26 cellular contexts compared by ENCODE assay signal in the genomic region with DNA sequence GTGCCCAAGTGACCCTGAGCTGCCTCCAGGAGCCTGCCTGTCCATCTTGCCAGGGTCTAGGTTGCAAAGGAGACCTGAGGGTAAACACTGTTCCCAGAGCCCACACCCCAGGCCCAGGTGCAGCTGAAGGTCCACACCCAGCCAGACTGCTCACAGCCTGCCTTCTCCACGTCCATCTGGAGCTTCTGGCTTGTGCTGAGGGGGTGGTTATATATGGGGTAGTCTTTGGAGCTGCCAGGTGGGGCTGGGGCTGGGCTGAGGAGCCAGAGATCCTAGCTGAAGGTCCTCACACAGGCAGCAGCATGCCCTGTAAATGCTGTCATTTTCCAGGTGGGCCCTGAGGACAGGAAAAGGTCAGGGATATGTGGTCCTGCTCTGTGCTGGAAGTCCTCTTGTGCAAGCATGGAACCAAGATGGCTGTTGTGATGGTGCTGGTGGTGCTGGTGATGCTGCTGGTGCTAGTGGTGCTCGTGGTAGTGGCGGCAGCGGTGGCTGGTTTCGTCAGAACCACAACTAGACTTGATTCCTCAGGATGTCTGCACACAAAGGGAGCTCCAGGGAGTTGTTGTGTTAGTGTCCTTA.
A peak's percentile ranks its signal among the peaks of the same experiment; 100 is the strongest.
DNase-seq lines count a peak whose midpoint lies in the region; ATAC-seq and TF ChIP-seq lines count a peak whose summit lies in the region.
"Had no signal": no experiment of that assay in that cellular context is flagged by ENCODE, and none has a peak within 500 bp of the region (broad histone marks: within the 10 kb centered on the region; RNA-seq: fewer than 3 reads in every experiment).

No MANE protein-coding gene starts in this region.

- no peak for TF ChIP-seq CTCF in right atrium auricular region (IDR thresholded peaks at IDR 0.05)
- no peak for TF ChIP-seq CTCF in heart left ventricle (IDR thresholded peaks at IDR 0.05)
- no peak for TF ChIP-seq CTCF in spleen (IDR thresholded peaks at IDR 0.05 in 8 of 11, conservative IDR thresholded peaks at IDR 0.05 in 3 of 11)

- H3K27ac Mint-ChIP-seq in T-helper 2 cell treated with Interferon-gamma antibody and Interleukin-4, amounts not matched to agents 5 μg/mL and 100 μg/mL, for 36 hours: no peak overlapping the region
- H3K27ac Mint-ChIP-seq: CD14-positive monocyte; CD4-positive, alpha-beta memory T cell; CD4-positive, CD25-positive, alpha-beta regulatory T cell; CD8-positive, alpha-beta memory T cell had no signal

- intact Hi-C loops in heart left ventricle (cut with DNase I) (no loop called here), spleen (cut with DNase I; ENCODE audit: low total_unique reads) (no loop called here)

- 67 to 71% (median 69%) methylated on average over 4 to 5 of the region's 5 CpGs for WGBS in heart left ventricle, 4 donors
- WGBS in neuronal stem cell (ENCODE audit: extremely low coverage in 2 of 2, insufficient read length in 2 of 2, insufficient replicate concordance in 1 of 2), 2 donors: no CpG with 5 or more reads among the region's 5 CpGs
- 53 to 70% (median 66%) methylated on average over 5 of the region's 5 CpGs for WGBS in spleen, 5 donors

- no peak overlapping the region for H2BK5ac ChIP-seq in neuronal stem cell (ENCODE audit: low read length)

- H3K27ac ChIP-seq in right atrium auricular region (no peak overlapping the region), heart left ventricle (no peak overlapping the region), neuronal stem cell (replicated peaks; ENCODE audit: low read length) (no peak overlapping the region), spleen (no peak overlapping the region)
- H3K27ac ChIP-seq: BLaER1 had no signal

- no peaks in the 10 kb centered on the region for H3K9me3 ChIP-seq in right atrium auricular region
- H3K9me3 ChIP-seq in heart left ventricle: no peaks in the 10 kb centered on the region
- no peaks in the 10 kb centered on the region for H3K9me3 ChIP-seq in neuronal stem cell (replicated peaks in 1 of 2; ENCODE audit: control insufficient read depth in 2 of 2, insufficient read depth in 1 of 2, low read depth in 1 of 2, low read length in 2 of 2)
- H3K9me3 ChIP-seq in spleen: no peaks in the 10 kb centered on the region
- H3K9me3 ChIP-seq: BE2C had no signal

- no peak overlapping the region for H3K4me3 Mint-ChIP-seq in T-helper 2 cell treated with Interferon-gamma antibody and Interleukin-4, amounts not matched to agents 5 μg/mL and 100 μg/mL, for 36 hours
- H3K4me3 Mint-ChIP-seq: CD14-positive monocyte; CD4-positive, alpha-beta memory T cell; CD4-positive, CD25-positive, alpha-beta regulatory T cell; CD8-positive, alpha-beta memory T cell had no signal

- no peak overlapping the region for H2AFZ ChIP-seq in neuronal stem cell (ENCODE audit: low read length)

- no peaks in the 10 kb centered on the region for H3K4me1 ChIP-seq in right atrium auricular region
- no peaks in the 10 kb centered on the region for H3K4me1 ChIP-seq in heart left ventricle
- no peaks in the 10 kb centered on the region for H3K4me1 ChIP-seq in neuronal stem cell (ENCODE audit: control insufficient read depth in 2 of 2, insufficient read depth in 1 of 2, low read depth in 1 of 2, low read length in 2 of 2)
- peaks cover 0 to 26% (median 4%) of the 10 kb centered on the region in 6 donors for H3K4me1 ChIP-seq in spleen
- H3K4me1 ChIP-seq: BE2C had no signal

- no peak overlapping the region for H3K23ac ChIP-seq in neuronal stem cell (ENCODE audit: low read depth, low read length, poor library complexity)

- peak; percentile 44 for DNase-seq in right atrium auricular region (ENCODE audit: low spot score)
- DNase-seq in heart left ventricle: no peak
- peak; percentile 71 for DNase-seq in mesenteric fat pad (ENCODE audit: low spot score)
- DNase-seq in neuronal stem cell (ENCODE audit: low spot score): no peak
- peak; percentile 25 for DNase-seq in spleen
- no peak for DNase-seq in retina
- DNase-seq in NCI-H2029 (lab: John Stamatoyannopoulos, UW): no peak
- DNase-seq in T-helper 2 cell treated with Interferon-gamma antibody and Interleukin-4, amounts not matched to agents 5 μg/mL and 100 μg/mL, for 36 hours (ENCODE audit: low spot score): no peak
- DNase-seq: 8988T; ACHN; BE2C; C1 segment of cervical spinal cord; CD4-positive, alpha-beta memory T cell; CD4-positive, CD25-positive, alpha-beta regulatory T cell; CD8-positive, alpha-beta memory T cell; COR-L47; DMS 273 treated with DMSO at 0.1 percent for 48 hours; DMS153; DMS53; DMS79; DND-41; EL; GDM1 had no signal

- H2BK12ac ChIP-seq in neuronal stem cell (ENCODE audit: low read length): no peak overlapping the region

- H3K27me3 Mint-ChIP-seq in T-helper 2 cell treated with Interferon-gamma antibody and Interleukin-4, amounts not matched to agents 5 μg/mL and 100 μg/mL, for 36 hours (ENCODE audit: low read depth): no peaks in the 10 kb centered on the region
- H3K27me3 Mint-ChIP-seq: CD4-positive, CD25-positive, alpha-beta regulatory T cell had no signal

- H3K4me2 ChIP-seq in neuronal stem cell (ENCODE audit: insufficient read depth, low read length, poor library complexity, severe bottlenecking): no peak overlapping the region
- H3K4me2 ChIP-seq: BLaER1 had no signal

- no peaks in the 10 kb centered on the region for H3K36me3 Mint-ChIP-seq in T-helper 2 cell treated with Interferon-gamma antibody and Interleukin-4, amounts not matched to agents 5 μg/mL and 100 μg/mL, for 36 hours (ENCODE audit: low read depth)
- H3K36me3 Mint-ChIP-seq: CD14-positive monocyte; CD4-positive, alpha-beta memory T cell; CD4-positive, CD25-positive, alpha-beta regulatory T cell; CD8-positive, alpha-beta memory T cell had no signal

- no peak overlapping the region for H2BK120ac ChIP-seq in neuronal stem cell (ENCODE audit: low read depth, low read length)

- no peaks in the 10 kb centered on the region for H3K27me3 ChIP-seq in right atrium auricular region
- H3K27me3 ChIP-seq in heart left ventricle: no peaks in the 10 kb centered on the region
- peaks cover 0 to 4% (median 0%) of the 10 kb centered on the region in 3 experiments for H3K27me3 ChIP-seq in neuronal stem cell (ENCODE audit: control insufficient read depth in 3 of 3, insufficient read depth in 3 of 3, low read depth in 1 of 3, low read length in 3 of 3)
- peaks cover 0 to 17% (median 0%) of the 10 kb centered on the region in 7 donors for H3K27me3 ChIP-seq in spleen (replicated peaks in 1 of 7)
- H3K27me3 ChIP-seq: BE2C, BLaER1 had no signal

- no peak overlapping the region for H2BK15ac ChIP-seq in neuronal stem cell (ENCODE audit: low read length)

- H3K79me1 ChIP-seq in neuronal stem cell (ENCODE audit: low read depth, low read length): no peaks in the 10 kb centered on the region

- no peak overlapping the region for H4K91ac ChIP-seq in neuronal stem cell (ENCODE audit: low read depth, low read length, poor library complexity)

- no peak overlapping the region for H3K4me3 ChIP-seq in right atrium auricular region
- no peak overlapping the region for H3K4me3 ChIP-seq in heart left ventricle
- no peak overlapping the region for H3K4me3 ChIP-seq in neuronal stem cell (ENCODE audit: low read length in 2 of 2)
- H3K4me3 ChIP-seq in spleen: no peak overlapping the region
- H3K4me3 ChIP-seq: BLaER1, GM12878 had no signal

- no peaks in the 10 kb centered on the region for H3K9me3 Mint-ChIP-seq in T-helper 2 cell treated with Interferon-gamma antibody and Interleukin-4, amounts not matched to agents 5 μg/mL and 100 μg/mL, for 36 hours

- H3K14ac ChIP-seq in neuronal stem cell (ENCODE audit: low read length): no peak overlapping the region

- no peak overlapping the region for H3K4ac ChIP-seq in neuronal stem cell (ENCODE audit: low read length)

- no peak for ATAC-seq in heart left ventricle
- ATAC-seq: GM12878 had no signal

- H4K8ac ChIP-seq in neuronal stem cell (ENCODE audit: low read depth, low read length): no peak overlapping the region

- H2AK5ac ChIP-seq in neuronal stem cell (ENCODE audit: low read depth, low read length): no peak overlapping the region

- no peaks in the 10 kb centered on the region for H3K36me3 ChIP-seq in right atrium auricular region
- H3K36me3 ChIP-seq in heart left ventricle: no peaks in the 10 kb centered on the region
- no peaks in the 10 kb centered on the region for H3K36me3 ChIP-seq in neuronal stem cell (replicated peaks in 1 of 2; ENCODE audit: control insufficient read depth in 2 of 2, insufficient read depth in 2 of 2, low read length in 2 of 2)
- no peaks in the 10 kb centered on the region for H3K36me3 ChIP-seq in spleen
- H3K36me3 ChIP-seq: BE2C, BLaER1 had no signal

- peak overlapping the region; percentile 61 for H3K9ac ChIP-seq in neuronal stem cell (ENCODE audit: low read depth, low read length, poor library complexity)
- H3K9ac ChIP-seq: BLaER1 had no signal

- H3K4me1 Mint-ChIP-seq in T-helper 2 cell treated with Interferon-gamma antibody and Interleukin-4, amounts not matched to agents 5 μg/mL and 100 μg/mL, for 36 hours (ENCODE audit: low read depth): no peaks in the 10 kb centered on the region
- H3K4me1 Mint-ChIP-seq: CD14-positive monocyte; CD4-positive, alpha-beta memory T cell; CD4-positive, CD25-positive, alpha-beta regulatory T cell; CD8-positive, alpha-beta memory T cell had no signal

- H3K18ac ChIP-seq in neuronal stem cell (ENCODE audit: low read length): no peak overlapping the region

- TF ChIP-seq POLR2A in heart left ventricle (IDR thresholded peaks at IDR 0.05) (no peak), spleen (IDR thresholded peaks at IDR 0.05) (no peak)

Comparison
In these comparisons a context has a peak if more than half of its experiments do, and no peak if none do; other contexts are left out.
1. DNase-seq: peak in right atrium auricular region (single experiment), mesenteric fat pad (single experiment) and spleen (single experiment); none in heart left ventricle (0 of 5), neuronal stem cell (single experiment), retina (single experiment), NCI-H2029 (single experiment) and T-helper 2 cell treated with Interferon-gamma antibody and Interleukin-4, amounts not matched to agents 5 μg/mL and 100 μg/mL, for 36 hours (single experiment).